8 cellular contexts compared by ENCODE assay signal in genomic region chr10:43395571-43396060, GRCh38. TPM values are rescaled to one million over a fixed set of nuclear protein-coding genes. Genes with fewer than 3 reads are reported as not detected.
DNase-seq lines count a peak whose midpoint lies in the region; ATAC-seq and TF ChIP-seq lines count a peak whose summit lies in the region.

No MANE protein-coding gene starts in this region.

- POLR2A ChIA-PET in activated CD8-positive, alpha-beta T cell treated with anti-CD3 and anti-CD28 coated beads for 36 hours (lab: Charles Lee): interaction anchor here (1.2 to 20.5 kb wide), 14 partner anchors 9 to 256 kb away, joined by 3 to 332 read pairs (median 6); partner anchors contain the start of genes HNRNPF and ZNF487

- H3K27me3 Mint-ChIP-seq in activated CD8-positive, alpha-beta T cell treated with anti-CD3 and anti-CD28 coated beads for 36 hours: no peaks in the 10 kb centered on the region

- no peak for TF ChIP-seq CTCF in activated CD8-positive, alpha-beta T cell treated with anti-CD3 and anti-CD28 coated beads for 36 hours (IDR thresholded peaks at IDR 0.05)
- no peak for TF ChIP-seq CTCF in fibroblast of villous mesenchyme (IDR thresholded peaks at IDR 0.05; ENCODE audit: insufficient read depth, low read depth, low read length)
- no peak for TF ChIP-seq CTCF in psoas muscle (IDR thresholded peaks at IDR 0.05)

- no peaks in the 10 kb centered on the region for H3K9me3 Mint-ChIP-seq in activated CD8-positive, alpha-beta T cell treated with anti-CD3 and anti-CD28 coated beads for 36 hours

- CTCF ChIA-PET in activated CD8-positive, alpha-beta T cell treated with anti-CD3 and anti-CD28 coated beads for 36 hours (lab: Charles Lee): interaction anchor here (1.2 to 2.2 kb wide), 6 partner anchors 10 to 193 kb away, joined by 3 to 9 read pairs (median 3); no protein-coding TSS in a partner anchor

- H3K4me3 Mint-ChIP-seq in activated CD8-positive, alpha-beta T cell treated with anti-CD3 and anti-CD28 coated beads for 36 hours: peak overlapping the region; percentile 99

- intact Hi-C loops in activated CD8-positive, alpha-beta T cell treated with anti-CD3 and anti-CD28 coated beads for 36 hours (cut with micrococcal nuclease): loop anchor here (5.0 kb wide), 1 partner anchor 33 kb away; no protein-coding TSS in a partner anchor
- intact Hi-C loops in psoas muscle (cut with DNase I): loop anchor here in 1 of 2 donors (5.0 kb wide), 1 partner anchor 42 kb away; the partner anchor contains the start of gene ZNF487

- DNase-seq in activated naive CD4-positive, alpha-beta T cell treated with Interleukin-2 at 50 U/mL for 16 hours: peak; percentile 49
- no peak for DNase-seq in activated naive CD4-positive, alpha-beta T cell treated with anti-CD3 and anti-CD28 coated beads, Interleukin-2, amount 50 U/mL, for 16 hours
- peak; percentile 64 for DNase-seq in activated CD8-positive, alpha-beta T cell treated with anti-CD3 and anti-CD28 coated beads for 36 hours
- DNase-seq in fibroblast of villous mesenchyme (ENCODE audit: low read depth) (peak; percentile 30), psoas muscle (peak in 1 of 2 donors; percentile 62), KG1 (lab: John Stamatoyannopoulos, UW) (no peak), NCI-H187 (lab: John Stamatoyannopoulos, UW) (no peak)

- H3K4me1 ChIP-seq in psoas muscle: peaks cover 40% of the 10 kb centered on the region

- peak overlapping the region; percentile 94 for H3K27ac Mint-ChIP-seq in activated CD8-positive, alpha-beta T cell treated with anti-CD3 and anti-CD28 coated beads for 36 hours

- no peaks in the 10 kb centered on the region for H3K9me3 ChIP-seq in psoas muscle

- peak overlapping the region; percentile 94 for H3K27ac ChIP-seq in psoas muscle

- H3K27me3 ChIP-seq in psoas muscle (ENCODE audit: insufficient read depth in 3 of 3, low read length in 2 of 3): no peaks in the 10 kb centered on the region

- peaks cover 9 to 57% of the 10 kb centered on the region in 2 donors for H3K36me3 ChIP-seq in psoas muscle (ENCODE audit: insufficient read depth in 1 of 2, low read depth in 1 of 2)

- no peak for ATAC-seq in activated CD8-positive, alpha-beta T cell treated with anti-CD3 and anti-CD28 coated beads for 36 hours
- ATAC-seq in psoas muscle (no peak), GM19324 (IDR thresholded peaks at IDR 0.05; ENCODE audit: low FRiP score, unreplicated experiment) (no peak)

- peaks cover 85% of the 10 kb centered on the region for H3K36me3 Mint-ChIP-seq in activated CD8-positive, alpha-beta T cell treated with anti-CD3 and anti-CD28 coated beads for 36 hours (ENCODE audit: low read depth)

- H3K4me3 ChIP-seq in fibroblast of villous mesenchyme (ENCODE audit: low read depth, low read length) (peak overlapping the region; percentile 73), psoas muscle (peak overlapping the region; percentile 75)

- peaks cover 61% of the 10 kb centered on the region for H3K4me1 Mint-ChIP-seq in activated CD8-positive, alpha-beta T cell treated with anti-CD3 and anti-CD28 coated beads for 36 hours (ENCODE audit: low read depth)

- 28 to 34% (median 30%) methylated on average over 18 of the region's 18 CpGs for WGBS in psoas muscle, 3 donors

RNA-seq across cellular contexts. Expression of gene HNRNPF, which starts 13.4 kb away (rescaled TPM):
- 100 to 1,000 TPM; 442 to 445 TPM for total RNA-seq in activated CD8-positive, alpha-beta T cell treated with anti-CD3 and anti-CD28 coated beads for 36 hours
- total RNA-seq in fibroblast of villous mesenchyme: 152 and 203 TPM in 2 replicates
- total RNA-seq in psoas muscle: 100 to 1,000 TPM in 2 of 4 donors, 10 to 100 TPM in 2; 68.0 to 154 (median 110) TPM
- 100 to 1,000 TPM in 1 of 3 donors, 10 to 100 TPM in 2; 62.1 to 126 (median 75.2) TPM for polyA plus RNA-seq in psoas muscle

RNA-seq across cellular contexts. Expression of gene FXYD4, which starts 24.2 kb away (rescaled TPM):
- not detected for total RNA-seq in activated CD8-positive, alpha-beta T cell treated with anti-CD3 and anti-CD28 coated beads for 36 hours
- total RNA-seq in fibroblast of villous mesenchyme: not detected in 2 replicates
- 1 to 10 TPM in 1 of 4 donors, not detected in 3; 3.0 TPM for total RNA-seq in psoas muscle
- under 1 TPM in 2 of 3 donors, not detected in 1; 0.18 to 0.74 TPM for polyA plus RNA-seq in psoas muscle

RNA-seq across cellular contexts. Expression of gene ZNF487, which starts 41.3 kb away (rescaled TPM):
- 1 to 10 TPM; 1.4 to 1.9 TPM for total RNA-seq in activated CD8-positive, alpha-beta T cell treated with anti-CD3 and anti-CD28 coated beads for 36 hours
- total RNA-seq in fibroblast of villous mesenchyme (2.6 TPM in 2 replicates), psoas muscle (1 to 10 TPM; 1.2 to 2.1 (median 1.5) TPM)
- polyA plus RNA-seq in psoas muscle: 1 to 10 TPM; 2.0 to 9.8 (median 2.5) TPM

Comparison
In these comparisons a context has a peak if more than half of its experiments do, and no peak if none do; other contexts are left out.
1. DNase-seq: peak in activated naive CD4-positive, alpha-beta T cell treated with Interleukin-2 at 50 U/mL for 16 hours (single experiment), activated CD8-positive, alpha-beta T cell treated with anti-CD3 and anti-CD28 coated beads for 36 hours (single experiment) and fibroblast of villous mesenchyme (single experiment); none in activated naive CD4-positive, alpha-beta T cell treated with anti-CD3 and anti-CD28 coated beads, Interleukin-2, amount 50 U/mL, for 16 hours (single experiment), KG1 (single experiment) and NCI-H187 (0 of 2).